ENCODE assay signal across 16 cellular contexts in genomic region chr1:230939806-230940489, GRCh38. TPM values are rescaled to one million over a fixed set of nuclear protein-coding genes. Genes with fewer than 3 reads are reported as not detected.
DNase-seq lines count a peak whose midpoint lies in the region; ATAC-seq, FAIRE-seq and TF ChIP-seq lines count a peak whose summit lies in the region.
"Had no signal": no experiment of that assay in that cellular context is flagged by ENCODE, and none has a peak within 500 bp of the region (broad histone marks: within the 10 kb centered on the region; RNA-seq: fewer than 3 reads in every experiment).

No MANE protein-coding gene starts in this region.

- H3K4me2 ChIP-seq in DOHH2 (ENCODE audit: low read length) = peak overlapping the region; percentile 42

- H3K36me3 ChIP-seq in DOHH2 (ENCODE audit: control insufficient read depth, low read length) (peaks cover 34% of the 10 kb centered on the region), thoracic aorta (no peaks in the 10 kb centered on the region)
- H3K36me3 ChIP-seq: SJSA1 had no signal

- H3K4me1 ChIP-seq in DOHH2 (ENCODE audit: control insufficient read depth, low read length) (peaks cover 19% of the 10 kb centered on the region), thoracic aorta (ENCODE audit: control insufficient read depth in 1 of 2, low read depth in 2 of 2) (peaks cover 19 to 35% of the 10 kb centered on the region in 2 donors)

- CTCF ChIA-PET in HEK293T (lab: Yijun Ruan, JAX) = no interaction called here

- no peaks in the 10 kb centered on the region for H3K9me2 ChIP-seq in DOHH2 (replicated peaks; ENCODE audit: control insufficient read depth, low read length)

- peak; percentile 82 for FAIRE-seq in islet of Langerhans (lab: Jason Lieb, UNC)
- FAIRE-seq: H54 had no signal

- H3K4me3 ChIP-seq in DOHH2 (ENCODE audit: low read length) (0 out of 2 replicates have a peak overlapping the region, but pooled peaks have one; percentile 14), thoracic aorta (peak overlapping the region; percentile 28)
- H3K4me3 ChIP-seq: SJSA1 had no signal

- H3K27ac ChIP-seq in DOHH2 (ENCODE audit: low read depth, low read length) (no peak overlapping the region; the same call in 1 of the 2 replicates), thoracic aorta (peak overlapping the region; percentile 70 to 71)
- H3K27ac ChIP-seq: C4-2B, RWPE1, SJSA1 had no signal

- DNase-seq in SW480 (ENCODE audit: low spot score) (peak; percentile 19), thoracic aorta (ENCODE audit: low spot score) (no peak), HEK293T (ENCODE audit: extremely low spot score) (no peak), SIG-M5 treated with dmso at 0.1 percent for 504 hours (lab: John Stamatoyannopoulos, UW; ENCODE audit: unreplicated experiment) (no peak)
- DNase-seq: DMS 273 treated with DMSO at 0.1 percent for 48 hours, NCI-H1417 treated with DMSO at 0.1 percent for 48 hours, NCI-H2029 treated with DMSO at 0.1 percent for 48 hours, NCI-H774, PC-3 had no signal

- ATAC-seq in thoracic aorta (ENCODE audit: insufficient number of reproducible peaks, low FRiP score, low read depth) (peak; percentile 67), HG03139 (IDR thresholded peaks at IDR 0.05; ENCODE audit: unreplicated experiment) (no peak)
- ATAC-seq: PC-3 had no signal

- no peaks in the 10 kb centered on the region for H3K79me2 ChIP-seq in DOHH2 (ENCODE audit: control insufficient read depth, low read length)

- H3F3A ChIP-seq in DOHH2 (ENCODE audit: control insufficient read depth, insufficient read depth) = no peaks in the 10 kb centered on the region

- TF ChIP-seq CTCF in DOHH2 (IDR thresholded peaks at IDR 0.05; ENCODE audit: low read depth, low read length, poor library complexity, severe bottlenecking) = no peak
- TF ChIP-seq CTCF in thoracic aorta (IDR thresholded peaks at IDR 0.05) = no peak

- H3K9me3 ChIP-seq in DOHH2 (ENCODE audit: control insufficient read depth, insufficient read depth, low read length) (no peaks in the 10 kb centered on the region), thoracic aorta (no peaks in the 10 kb centered on the region)
- H3K9me3 ChIP-seq: SJSA1 had no signal

- peaks cover 3% of the 10 kb centered on the region; the same call in 1 of the 2 replicates for H4K20me1 ChIP-seq in DOHH2 (ENCODE audit: control insufficient read depth, insufficient read depth, low read depth, low read length)

- H3K27me3 ChIP-seq in DOHH2 (ENCODE audit: control insufficient read depth, low read length) (no peaks in the 10 kb centered on the region), thoracic aorta (replicated peaks; ENCODE audit: insufficient read depth) (no peaks in the 10 kb centered on the region)
- H3K27me3 ChIP-seq: SJSA1 had no signal

- POLR2A ChIA-PET in HEK293T (lab: Yijun Ruan, JAX) = interaction anchor here (0.6 kb wide), 1 partner anchor 301 kb away, joined by 3 read pairs; no protein-coding TSS in a partner anchor

TF ChIP-seq in HEK293T, 16 proteins besides CTCF, POLR2A, EP300 and RAD21:
- TF ChIP-seq CTBP1 (IDR thresholded peaks at IDR 0.05; ENCODE audit: borderline replicate concordance) (no peak), HDGF (IDR thresholded peaks at IDR 0.05; ENCODE audit: borderline replicate concordance) (no peak), SUZ12 (IDR thresholded peaks at IDR 0.05) (no peak)
TF ChIP-seq in HEK293T: peak in this region for 0.

RNA-seq across cellular contexts. Expression of gene TTC13, which starts 38.7 kb away (rescaled TPM):
- 10 to 100 TPM; 35.0 to 66.1 TPM for total RNA-seq in thoracic aorta

RNA-seq across cellular contexts. Expression of gene ARV1, which starts 38.9 kb away (rescaled TPM):
- 10 to 100 TPM; 12.3 to 20.4 TPM for total RNA-seq in thoracic aorta
